ENCODE assay signal across 1 cellular context in the genomic region with DNA sequence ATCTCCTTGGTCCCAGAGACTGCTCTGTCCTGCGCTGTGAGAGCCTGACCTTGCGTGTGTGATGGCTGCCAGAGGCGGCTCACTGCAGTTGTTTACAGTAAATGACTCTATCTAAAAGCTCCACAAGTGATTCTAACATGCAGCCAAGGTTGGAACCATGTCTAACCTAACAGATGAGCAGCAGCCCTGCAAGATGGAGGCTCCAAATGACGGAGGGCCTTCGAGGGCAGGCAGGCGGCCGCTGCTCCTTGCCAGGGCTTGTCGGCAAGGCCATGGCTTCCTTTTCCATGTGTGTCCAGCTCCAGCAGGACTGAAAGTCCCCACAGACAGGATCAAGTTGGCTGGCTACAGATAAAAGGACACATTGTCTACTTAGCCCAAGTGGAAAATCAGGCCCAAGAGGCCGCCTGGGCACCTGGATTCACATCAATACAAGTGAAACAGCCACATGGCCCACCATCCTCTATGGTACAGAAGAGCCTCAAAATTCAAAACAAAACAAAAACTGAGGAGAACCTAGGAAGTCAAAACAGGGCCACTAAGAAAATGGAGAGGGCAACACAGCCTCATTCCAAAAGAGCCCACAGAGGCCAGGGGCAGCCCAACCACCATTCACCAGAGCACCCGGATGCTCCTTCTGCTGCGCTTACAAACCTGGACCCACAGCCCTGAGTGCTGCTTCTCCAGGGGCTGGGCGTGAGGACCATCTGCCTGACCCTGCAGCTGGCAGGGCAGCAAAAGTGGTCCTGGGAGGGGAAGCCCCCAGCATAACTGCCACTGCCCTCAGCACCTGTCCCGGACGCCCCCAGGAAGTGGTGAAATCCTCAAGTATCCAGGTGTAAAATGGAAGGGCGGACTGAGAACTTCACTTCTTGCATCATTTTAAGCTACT.
TF ChIP-seq lines count a peak whose summit lies in the region.

No MANE protein-coding gene starts in this region.

TF ChIP-seq in H1, 55 proteins besides CTCF, POLR2A, EP300 and RAD21:
- TF ChIP-seq, protein P1, sequence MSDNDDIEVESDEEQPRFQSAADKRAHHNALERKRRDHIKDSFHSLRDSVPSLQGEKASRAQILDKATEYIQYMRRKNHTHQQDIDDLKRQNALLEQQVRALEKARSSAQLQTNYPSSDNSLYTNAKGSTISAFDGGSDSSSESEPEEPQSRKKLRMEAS (IDR thresholded peaks at IDR 0.05): no peak
- TF ChIP-seq CHD1 (IDR thresholded peaks at IDR 0.05; ENCODE audit: low read depth, low read length) (no peak), BCL11A (IDR thresholded peaks at IDR 0.05; ENCODE audit: low read depth in 2 of 2, low read length in 2 of 2) (no peak), RFX5 (IDR thresholded peaks at IDR 0.05; ENCODE audit: borderline replicate concordance, low read depth, low read length) (no peak), CHD2 (IDR thresholded peaks at IDR 0.05; ENCODE audit: low read length) (no peak)
